8 cellular contexts compared by ENCODE assay signal in the genomic region with DNA sequence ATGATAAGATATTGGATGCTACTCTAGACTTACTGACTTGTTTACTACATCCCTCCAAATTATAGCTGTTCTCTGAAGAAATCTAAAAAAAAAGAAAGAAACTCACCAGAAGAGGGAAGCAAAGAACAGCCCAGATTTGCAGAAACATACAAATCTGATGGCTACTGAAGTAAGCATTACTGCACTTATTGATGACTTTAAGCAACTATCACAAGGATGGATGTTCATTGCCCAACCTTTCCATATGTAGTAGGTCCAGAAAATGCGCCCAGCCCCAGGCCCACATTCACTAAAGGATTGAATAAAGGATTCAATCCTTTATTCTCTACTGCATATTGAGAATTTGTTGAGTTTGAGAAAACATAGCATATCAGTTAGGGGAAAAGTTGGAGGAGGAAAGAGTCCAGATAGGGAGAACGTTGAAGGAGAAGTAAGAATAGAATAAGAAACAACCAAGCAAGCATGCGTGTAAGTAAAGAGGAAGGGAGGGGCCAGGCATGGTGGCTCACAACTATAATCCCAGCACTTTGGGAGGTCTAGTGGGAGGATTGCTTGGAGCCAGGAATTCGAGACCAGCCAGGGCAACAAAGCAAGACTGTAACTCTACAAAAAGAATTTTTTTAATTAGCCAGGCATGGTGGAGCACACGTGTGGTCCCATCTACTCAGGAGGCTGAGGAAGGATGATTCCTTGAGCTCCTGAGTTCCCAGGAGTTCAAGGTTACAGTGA. TPM values are rescaled to one million over a fixed set of nuclear protein-coding genes. Genes with fewer than 3 reads are reported as not detected.
DNase-seq lines count a peak whose midpoint lies in the region; ATAC-seq and TF ChIP-seq lines count a peak whose summit lies in the region.

No MANE protein-coding gene starts in this region.

- H3K36me3 ChIP-seq in mammary epithelial cell (ENCODE audit: insufficient read depth, low read length), result no peaks in the 10 kb centered on the region
- H3K36me3 ChIP-seq in mesendoderm (ENCODE audit: control insufficient read depth, insufficient read depth, low read length), result no peaks in the 10 kb centered on the region

- no peak overlapping the region for H3K4ac ChIP-seq in mesendoderm (ENCODE audit: low read depth, low read length)

- peak; percentile 22 for TF ChIP-seq CTCF in natural killer cell (IDR thresholded peaks at IDR 0.05)
- peak; percentile 31 for TF ChIP-seq CTCF in HFF-Myc (IDR thresholded peaks at IDR 0.05; ENCODE audit: low read depth, low read length, missing control alignments)
- TF ChIP-seq CTCF in mammary epithelial cell (conservative IDR thresholded peaks at IDR 0.05 in 1 of 2, IDR thresholded peaks at IDR 0.05 in 1 of 2; ENCODE audit: extremely low read depth in 1 of 2, insufficient read depth in 1 of 2, low read depth in 1 of 2, low read length in 2 of 2), result peak; percentile 39 to 60

- no peak overlapping the region for H3K27ac Mint-ChIP-seq in natural killer cell
- H3K27ac Mint-ChIP-seq in natural killer cell treated with Interleukin-12 subunit alpha and Interleukin-12 subunit beta and Interleukin-15 and Interleukin-18, amount 100 ng/mL, for 72 hours, result no peak overlapping the region

- in situ Hi-C loops in mammary epithelial cell (cut with MboI; ENCODE audit: low sequenced_read_pairs in 2 of 2), result loop anchor here in 1 of 2 donors (10.0 kb wide), 1 partner anchor 393 kb away; no protein-coding TSS in a partner anchor

- CTCF ChIA-PET in mammary epithelial cell (lab: Charles Lee; ENCODE audit: low non-redundant PET), result interaction anchor here (0.6 to 1.7 kb wide), 6 partner anchors 32 to 416 kb away, joined by 3 to 9 read pairs (median 6); no protein-coding TSS in a partner anchor

- H3K4me3 Mint-ChIP-seq in natural killer cell, result no peak overlapping the region
- no peak overlapping the region for H3K4me3 Mint-ChIP-seq in natural killer cell treated with Interleukin-12 subunit alpha and Interleukin-12 subunit beta and Interleukin-15 and Interleukin-18, amount 100 ng/mL, for 72 hours

- H4K5ac ChIP-seq in mesendoderm (ENCODE audit: low read length), result no peak overlapping the region

- no peaks in the 10 kb centered on the region for H3K27me3 ChIP-seq in mammary epithelial cell (ENCODE audit: insufficient read depth, low read length)
- H3K27me3 ChIP-seq in mesendoderm (ENCODE audit: insufficient read depth, low read length, poor library complexity), result no peaks in the 10 kb centered on the region

- no peaks in the 10 kb centered on the region for H3K79me2 ChIP-seq in mammary epithelial cell (ENCODE audit: insufficient read depth, low read length)
- no peaks in the 10 kb centered on the region for H3K79me2 ChIP-seq in mesendoderm (ENCODE audit: control insufficient read depth, insufficient read depth, low read length)

- H2BK120ac ChIP-seq in mesendoderm (ENCODE audit: low read depth, low read length), result no peak overlapping the region

- H3K4me2 ChIP-seq in mammary epithelial cell (ENCODE audit: insufficient read depth, low read depth, low read length) (no peak overlapping the region), mesendoderm (ENCODE audit: low read length) (no peak overlapping the region)

- dilution Hi-C loops in mammary epithelial cell (cut with HindIII; ENCODE audit: low sequenced_read_pairs), result no loop called here

- no peaks in the 10 kb centered on the region for H3K27me3 Mint-ChIP-seq in natural killer cell (ENCODE audit: low read depth in 2 of 2)
- H3K27me3 Mint-ChIP-seq in natural killer cell treated with Interleukin-12 subunit alpha and Interleukin-12 subunit beta and Interleukin-15 and Interleukin-18, amount 100 ng/mL, for 72 hours, result peaks cover 0 to 3% of the 10 kb centered on the region in 2 donors

- no peak overlapping the region for H3K56ac ChIP-seq in mesendoderm (ENCODE audit: low read length)

- H4K8ac ChIP-seq in mesendoderm (ENCODE audit: low read depth, low read length), result no peak overlapping the region

- no peak overlapping the region for H2AFZ ChIP-seq in mammary epithelial cell (ENCODE audit: low read depth, low read length)

- intact Hi-C loops in natural killer cell (cut with micrococcal nuclease) (loop anchor here (1.0 kb wide), 1 partner anchor 390 kb away; no protein-coding TSS in a partner anchor), mammary epithelial cell (cut with micrococcal nuclease) (loop anchor here (1.0 kb wide), 3 partner anchors 234 to 390 kb away; no protein-coding TSS in a partner anchor)

- WGBS in mammary epithelial cell (ENCODE audit: low coverage, missing lambda C conversion rate), result 21% methylated on average over 5 of the region's 5 CpGs
- no CpG with 5 or more reads among the region's 5 CpGs for WGBS in mesendoderm (ENCODE audit: extremely low coverage, insufficient coverage, low lambda C conversion rate)

- no peaks in the 10 kb centered on the region for H3K36me3 Mint-ChIP-seq in natural killer cell
- no peaks in the 10 kb centered on the region for H3K36me3 Mint-ChIP-seq in natural killer cell treated with Interleukin-12 subunit alpha and Interleukin-12 subunit beta and Interleukin-15 and Interleukin-18, amount 100 ng/mL, for 72 hours

- H3K4me3 ChIP-seq in HFF-Myc (replicated peaks; ENCODE audit: low read depth, low read length) (no peak overlapping the region), mammary epithelial cell (replicated peaks in 1 of 3; ENCODE audit: insufficient read depth in 1 of 3, low read depth in 2 of 3, low read length in 3 of 3) (no peak overlapping the region), mesendoderm (ENCODE audit: low read length) (no peak overlapping the region)

- BruUV-seq in mammary epithelial cell (replicated peaks; lab: Mats Ljungman, UMichigan), result no TSS peak

- H3K9me3 ChIP-seq in mammary epithelial cell (replicated peaks; ENCODE audit: insufficient read depth, low read length), result no peaks in the 10 kb centered on the region

- no peak overlapping the region for H2BK15ac ChIP-seq in mesendoderm (replicated peaks; ENCODE audit: low read depth)

- H3K4me1 ChIP-seq in mammary epithelial cell (ENCODE audit: insufficient read depth, low read length) (no peaks in the 10 kb centered on the region), mesendoderm (ENCODE audit: control insufficient read depth, low read depth, low read length) (no peaks in the 10 kb centered on the region)

- no peaks in the 10 kb centered on the region for H3K4me1 Mint-ChIP-seq in natural killer cell
- peaks cover 0 to 2% of the 10 kb centered on the region in 2 donors for H3K4me1 Mint-ChIP-seq in natural killer cell treated with Interleukin-12 subunit alpha and Interleukin-12 subunit beta and Interleukin-15 and Interleukin-18, amount 100 ng/mL, for 72 hours (ENCODE audit: low read depth in 2 of 2)

- H3K27ac ChIP-seq in mammary epithelial cell (ENCODE audit: insufficient read depth, low read depth, low read length) (no peak overlapping the region), mesendoderm (ENCODE audit: low read depth, low read length) (no peak overlapping the region)

- DNase-seq in natural killer cell (no peak), HFF-Myc (ENCODE audit: extremely low read depth, low read depth) (no peak), NCI-H2227 (lab: John Stamatoyannopoulos, UW; ENCODE audit: unreplicated experiment) (peak; percentile 1), mammary epithelial cell (peak; percentile 25), mesendoderm (peak; percentile 51), GDM1 (lab: John Stamatoyannopoulos, UW) (no peak), HK-2 (ENCODE audit: unreplicated experiment) (no peak)
- no peak for DNase-seq in natural killer cell treated with Interleukin-12 subunit alpha and Interleukin-12 subunit beta and Interleukin-15 and Interleukin-18, amount 100 ng/mL, for 72 hours (ENCODE audit: low spot score)

- no peak overlapping the region for H3K23ac ChIP-seq in mesendoderm (ENCODE audit: low read length)

- H3K9me3 Mint-ChIP-seq in natural killer cell, result no peaks in the 10 kb centered on the region
- no peaks in the 10 kb centered on the region for H3K9me3 Mint-ChIP-seq in natural killer cell treated with Interleukin-12 subunit alpha and Interleukin-12 subunit beta and Interleukin-15 and Interleukin-18, amount 100 ng/mL, for 72 hours

- ATAC-seq in natural killer cell, result peak in 1 of 3 donors; percentile 30
- no peak for ATAC-seq in natural killer cell treated with Interleukin-12 subunit alpha and Interleukin-12 subunit beta and Interleukin-15 and Interleukin-18, amount 100 ng/mL, for 72 hours

- H4K20me1 ChIP-seq in mammary epithelial cell (ENCODE audit: insufficient read depth, low read length), result no peaks in the 10 kb centered on the region

- H2AK5ac ChIP-seq in mesendoderm (ENCODE audit: low read length), result no peak overlapping the region

- H3K9ac ChIP-seq in mammary epithelial cell (ENCODE audit: insufficient read depth, low read length) (no peak overlapping the region), mesendoderm (ENCODE audit: low read length) (no peak overlapping the region)

- H3K18ac ChIP-seq in mesendoderm (ENCODE audit: low read length), result no peak overlapping the region

- no peaks in the 10 kb centered on the region for H3K79me1 ChIP-seq in mesendoderm (ENCODE audit: low read length)

- H2BK5ac ChIP-seq in mesendoderm (ENCODE audit: low read length), result no peak overlapping the region

RNA-seq across cellular contexts. Expression of a gene that starts 33.8 kb away (rescaled TPM):
- total RNA-seq in natural killer cell (1 to 10 TPM; 3.7 to 6.0 (median 4.1) TPM), mammary epithelial cell (1 to 10 TPM; 6.1 to 9.5 TPM)
- 1 to 10 TPM; 3.3 to 4.9 TPM for total RNA-seq in natural killer cell treated with Interleukin-12 subunit alpha and Interleukin-12 subunit beta and Interleukin-15 and Interleukin-18, amount 100 ng/mL, for 72 hours
- 3.3 TPM for polyA plus RNA-seq in mammary epithelial cell
- polyA minus RNA-seq in mammary epithelial cell, result 1.4 TPM
- 56.4 TPM for polyA plus RNA-seq in mesendoderm (2013, experiment 1 of 2)
- 60.1 TPM for polyA plus RNA-seq in mesendoderm (2013, experiment 2 of 2)

RNA-seq across cellular contexts. Expression of a gene that starts 48.7 kb away (rescaled TPM):
- total RNA-seq in natural killer cell (10 to 100 TPM; 36.7 to 43.0 (median 39.9) TPM), mammary epithelial cell (10 to 100 TPM; 26.0 to 62.2 TPM)
- total RNA-seq in natural killer cell treated with Interleukin-12 subunit alpha and Interleukin-12 subunit beta and Interleukin-15 and Interleukin-18, amount 100 ng/mL, for 72 hours, result 10 to 100 TPM; 41.2 to 45.3 TPM
- 4.9 TPM for polyA plus RNA-seq in mammary epithelial cell
- 23.1 TPM for polyA minus RNA-seq in mammary epithelial cell
- 11.2 TPM for polyA plus RNA-seq in mesendoderm (2013, experiment 1 of 2)
- 12.4 TPM for polyA plus RNA-seq in mesendoderm (2013, experiment 2 of 2)

Comparison
In these comparisons a context has a peak if more than half of its experiments do, and no peak if none do; other contexts are left out.
1. DNase-seq: peak in NCI-H2227 (single experiment), mammary epithelial cell (single experiment) and mesendoderm (single experiment); none in natural killer cell (single experiment), natural killer cell treated with Interleukin-12 subunit alpha and Interleukin-12 subunit beta and Interleukin-15 and Interleukin-18, amount 100 ng/mL, for 72 hours (single experiment), HFF-Myc (single experiment), GDM1 (single experiment) and HK-2 (single experiment).
2. Peak in every context shown above with its lines, with median percentiles within 50 percentile points of each other: CTCF ChIP-seq.